In genomic region chrX:38458071-38458470, GRCh38 we compare ENCODE assay signal across 1 cellular context.
TF ChIP-seq lines count a peak whose summit lies in the region.

No MANE protein-coding gene starts in this region.

TF ChIP-seq in H1, 55 proteins besides CTCF, POLR2A, EP300 and RAD21 (continued from another document):
- TF ChIP-seq, protein P1, sequence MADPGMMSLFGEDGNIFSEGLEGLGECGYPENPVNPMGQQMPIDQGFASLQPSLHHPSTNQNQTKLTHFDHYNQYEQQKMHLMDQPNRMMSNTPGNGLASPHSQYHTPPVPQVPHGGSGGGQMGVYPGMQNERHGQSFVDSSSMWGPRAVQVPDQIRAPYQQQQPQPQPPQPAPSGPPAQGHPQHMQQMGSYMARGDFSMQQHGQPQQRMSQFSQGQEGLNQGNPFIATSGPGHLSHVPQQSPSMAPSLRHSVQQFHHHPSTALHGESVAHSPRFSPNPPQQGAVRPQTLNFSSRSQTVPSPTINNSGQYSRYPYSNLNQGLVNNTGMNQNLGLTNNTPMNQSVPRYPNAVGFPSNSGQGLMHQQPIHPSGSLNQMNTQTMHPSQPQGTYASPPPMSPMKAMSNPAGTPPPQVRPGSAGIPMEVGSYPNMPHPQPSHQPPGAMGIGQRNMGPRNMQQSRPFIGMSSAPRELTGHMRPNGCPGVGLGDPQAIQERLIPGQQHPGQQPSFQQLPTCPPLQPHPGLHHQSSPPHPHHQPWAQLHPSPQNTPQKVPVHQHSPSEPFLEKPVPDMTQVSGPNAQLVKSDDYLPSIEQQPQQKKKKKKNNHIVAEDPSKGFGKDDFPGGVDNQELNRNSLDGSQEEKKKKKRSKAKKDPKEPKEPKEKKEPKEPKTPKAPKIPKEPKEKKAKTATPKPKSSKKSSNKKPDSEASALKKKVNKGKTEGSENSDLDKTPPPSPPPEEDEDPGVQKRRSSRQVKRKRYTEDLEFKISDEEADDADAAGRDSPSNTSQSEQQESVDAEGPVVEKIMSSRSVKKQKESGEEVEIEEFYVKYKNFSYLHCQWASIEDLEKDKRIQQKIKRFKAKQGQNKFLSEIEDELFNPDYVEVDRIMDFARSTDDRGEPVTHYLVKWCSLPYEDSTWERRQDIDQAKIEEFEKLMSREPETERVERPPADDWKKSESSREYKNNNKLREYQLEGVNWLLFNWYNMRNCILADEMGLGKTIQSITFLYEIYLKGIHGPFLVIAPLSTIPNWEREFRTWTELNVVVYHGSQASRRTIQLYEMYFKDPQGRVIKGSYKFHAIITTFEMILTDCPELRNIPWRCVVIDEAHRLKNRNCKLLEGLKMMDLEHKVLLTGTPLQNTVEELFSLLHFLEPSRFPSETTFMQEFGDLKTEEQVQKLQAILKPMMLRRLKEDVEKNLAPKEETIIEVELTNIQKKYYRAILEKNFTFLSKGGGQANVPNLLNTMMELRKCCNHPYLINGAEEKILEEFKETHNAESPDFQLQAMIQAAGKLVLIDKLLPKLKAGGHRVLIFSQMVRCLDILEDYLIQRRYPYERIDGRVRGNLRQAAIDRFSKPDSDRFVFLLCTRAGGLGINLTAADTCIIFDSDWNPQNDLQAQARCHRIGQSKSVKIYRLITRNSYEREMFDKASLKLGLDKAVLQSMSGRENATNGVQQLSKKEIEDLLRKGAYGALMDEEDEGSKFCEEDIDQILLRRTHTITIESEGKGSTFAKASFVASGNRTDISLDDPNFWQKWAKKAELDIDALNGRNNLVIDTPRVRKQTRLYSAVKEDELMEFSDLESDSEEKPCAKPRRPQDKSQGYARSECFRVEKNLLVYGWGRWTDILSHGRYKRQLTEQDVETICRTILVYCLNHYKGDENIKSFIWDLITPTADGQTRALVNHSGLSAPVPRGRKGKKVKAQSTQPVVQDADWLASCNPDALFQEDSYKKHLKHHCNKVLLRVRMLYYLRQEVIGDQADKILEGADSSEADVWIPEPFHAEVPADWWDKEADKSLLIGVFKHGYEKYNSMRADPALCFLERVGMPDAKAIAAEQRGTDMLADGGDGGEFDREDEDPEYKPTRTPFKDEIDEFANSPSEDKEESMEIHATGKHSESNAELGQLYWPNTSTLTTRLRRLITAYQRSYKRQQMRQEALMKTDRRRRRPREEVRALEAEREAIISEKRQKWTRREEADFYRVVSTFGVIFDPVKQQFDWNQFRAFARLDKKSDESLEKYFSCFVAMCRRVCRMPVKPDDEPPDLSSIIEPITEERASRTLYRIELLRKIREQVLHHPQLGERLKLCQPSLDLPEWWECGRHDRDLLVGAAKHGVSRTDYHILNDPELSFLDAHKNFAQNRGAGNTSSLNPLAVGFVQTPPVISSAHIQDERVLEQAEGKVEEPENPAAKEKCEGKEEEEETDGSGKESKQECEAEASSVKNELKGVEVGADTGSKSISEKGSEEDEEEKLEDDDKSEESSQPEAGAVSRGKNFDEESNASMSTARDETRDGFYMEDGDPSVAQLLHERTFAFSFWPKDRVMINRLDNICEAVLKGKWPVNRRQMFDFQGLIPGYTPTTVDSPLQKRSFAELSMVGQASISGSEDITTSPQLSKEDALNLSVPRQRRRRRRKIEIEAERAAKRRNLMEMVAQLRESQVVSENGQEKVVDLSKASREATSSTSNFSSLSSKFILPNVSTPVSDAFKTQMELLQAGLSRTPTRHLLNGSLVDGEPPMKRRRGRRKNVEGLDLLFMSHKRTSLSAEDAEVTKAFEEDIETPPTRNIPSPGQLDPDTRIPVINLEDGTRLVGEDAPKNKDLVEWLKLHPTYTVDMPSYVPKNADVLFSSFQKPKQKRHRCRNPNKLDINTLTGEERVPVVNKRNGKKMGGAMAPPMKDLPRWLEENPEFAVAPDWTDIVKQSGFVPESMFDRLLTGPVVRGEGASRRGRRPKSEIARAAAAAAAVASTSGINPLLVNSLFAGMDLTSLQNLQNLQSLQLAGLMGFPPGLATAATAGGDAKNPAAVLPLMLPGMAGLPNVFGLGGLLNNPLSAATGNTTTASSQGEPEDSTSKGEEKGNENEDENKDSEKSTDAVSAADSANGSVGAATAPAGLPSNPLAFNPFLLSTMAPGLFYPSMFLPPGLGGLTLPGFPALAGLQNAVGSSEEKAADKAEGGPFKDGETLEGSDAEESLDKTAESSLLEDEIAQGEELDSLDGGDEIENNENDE (IDR thresholded peaks at IDR 0.05; ENCODE audit: insufficient replicate concordance, low read length), result no peak
- TF ChIP-seq CBX5 (IDR thresholded peaks at IDR 0.05; ENCODE audit: low read depth, low read length) (no peak), KDM4A (IDR thresholded peaks at IDR 0.05; ENCODE audit: low read depth, low read length, severe bottlenecking) (no peak)
- TF ChIP-seq, protein P2, sequence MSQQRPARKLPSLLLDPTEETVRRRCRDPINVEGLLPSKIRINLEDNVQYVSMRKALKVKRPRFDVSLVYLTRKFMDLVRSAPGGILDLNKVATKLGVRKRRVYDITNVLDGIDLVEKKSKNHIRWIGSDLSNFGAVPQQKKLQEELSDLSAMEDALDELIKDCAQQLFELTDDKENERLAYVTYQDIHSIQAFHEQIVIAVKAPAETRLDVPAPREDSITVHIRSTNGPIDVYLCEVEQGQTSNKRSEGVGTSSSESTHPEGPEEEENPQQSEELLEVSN (IDR thresholded peaks at IDR 0.05), result no peak
